Comparison of ENCODE assay signal across 8 cellular contexts in the genomic region with DNA sequence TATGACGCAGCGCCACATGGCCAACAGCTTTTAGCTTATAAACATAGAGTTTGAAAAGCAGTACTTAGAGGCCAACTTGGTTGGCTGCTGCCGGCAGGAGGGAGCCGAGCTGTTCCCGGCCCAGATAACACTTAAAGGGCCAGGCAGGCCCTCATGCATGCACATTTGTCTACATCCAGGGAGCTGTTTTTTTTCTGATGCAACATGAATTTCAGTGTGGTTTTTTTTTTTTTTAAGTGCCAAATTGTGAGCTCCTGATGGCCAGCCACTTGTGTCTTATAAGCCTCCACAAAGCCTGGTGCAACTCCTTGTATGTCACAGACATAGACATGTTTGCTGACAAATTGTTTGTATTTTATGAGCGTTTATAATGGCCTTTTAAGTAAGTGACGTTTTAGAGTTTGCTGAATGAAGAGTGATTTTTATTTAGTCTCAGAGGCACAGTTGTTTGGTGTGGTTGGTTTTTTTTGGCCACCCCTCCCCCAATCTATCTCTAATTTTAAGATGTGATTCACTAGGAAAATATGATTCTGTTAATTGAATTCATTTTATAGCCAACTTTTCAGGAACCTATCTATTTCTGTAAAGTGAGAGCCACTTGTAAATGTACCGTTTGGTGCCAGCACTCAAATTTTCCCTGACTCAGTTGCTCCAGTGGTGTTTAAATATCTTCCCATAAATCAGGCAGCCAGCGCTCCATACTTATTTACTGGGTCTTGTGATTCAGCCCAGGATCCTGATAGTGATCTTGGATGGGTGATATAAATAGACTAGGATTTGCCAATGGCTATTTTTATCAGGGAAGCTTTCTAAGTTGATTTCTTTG.
DNase-seq lines count a peak whose midpoint lies in the region; ATAC-seq, FAIRE-seq and TF ChIP-seq lines count a peak whose summit lies in the region.

No MANE protein-coding gene starts in this region.

- no peak for TF ChIP-seq POLR2A in spleen (IDR thresholded peaks at IDR 0.05)

- no peak for ATAC-seq in HG02938 (IDR thresholded peaks at IDR 0.05; ENCODE audit: unreplicated experiment)
- ATAC-seq in GM21576 (IDR thresholded peaks at IDR 0.05; ENCODE audit: unreplicated experiment): no peak

- H3K4me3 ChIP-seq in AG10803 (ENCODE audit: low read length): no peak overlapping the region
- no peak overlapping the region for H3K4me3 ChIP-seq in MG63
- H3K4me3 ChIP-seq in astrocyte of the cerebellum (ENCODE audit: low read depth, low read length): no peak overlapping the region
- no peak overlapping the region for H3K4me3 ChIP-seq in spleen

- H3K9me3 ChIP-seq in MG63 (no peaks in the 10 kb centered on the region), spleen (no peaks in the 10 kb centered on the region)

- intact Hi-C loops in spleen (cut with DNase I; ENCODE audit: low total_unique reads): no loop called here

- in situ Hi-C loops in astrocyte of the cerebellum (cut with HindIII; ENCODE audit: low sequenced_read_pairs): no loop called here

- WGBS in spleen, 5 donors: 58 to 71% (median 69%) methylated on average over 9 of the region's 9 CpGs

- TF ChIP-seq CTCF in AG10803 (conservative IDR thresholded peaks at IDR 0.05; ENCODE audit: low read length) (peak; percentile 42), astrocyte of the cerebellum (IDR thresholded peaks at IDR 0.05; ENCODE audit: low read depth, low read length, missing control alignments) (peak; percentile 32), spleen (IDR thresholded peaks at IDR 0.05 in 8 of 11, conservative IDR thresholded peaks at IDR 0.05 in 3 of 11) (no peak)

- DNase-seq in AG10803 (ENCODE audit: low read depth) (peak; percentile 95), MG63 (peak; percentile 87), astrocyte of the cerebellum (ENCODE audit: low read depth) (peak; percentile 84), spleen (no peak), NOMO-1 treated with DMSO at 0.1 percent for 48 hours (lab: John Stamatoyannopoulos, UW; ENCODE audit: unreplicated experiment) (no peak)

- H3K27me3 ChIP-seq in MG63 (no peaks in the 10 kb centered on the region), spleen (replicated peaks in 1 of 7) (no peaks in the 10 kb centered on the region)

- peaks cover 5 to 37% (median 16%) of the 10 kb centered on the region in 6 donors for H3K4me1 ChIP-seq in spleen

- H3K36me3 ChIP-seq in MG63 (no peaks in the 10 kb centered on the region), spleen (peaks cover 0 to 19% (median 0%) of the 10 kb centered on the region in 6 donors)

- peak overlapping the region in 5 of 8 donors; percentile 4 to 37 (median 28) for H3K27ac ChIP-seq in spleen

- peak; percentile 86 for FAIRE-seq in islet of Langerhans (lab: Jason Lieb, UNC)

Comparison
In these comparisons a context has a peak if more than half of its experiments do, and no peak if none do; other contexts are left out.
1. DNase-seq: peak in AG10803 (single experiment), MG63 (single experiment) and astrocyte of the cerebellum (single experiment); none in spleen (single experiment) and NOMO-1 treated with DMSO at 0.1 percent for 48 hours (single experiment).
2. CTCF ChIP-seq: peak in AG10803 (single experiment) and astrocyte of the cerebellum (single experiment); none in spleen (0 of 11).